19 cellular contexts compared by ENCODE assay signal in genomic region chr7:42096262-42096661, GRCh38.
DNase-seq lines count a peak whose midpoint lies in the region; TF ChIP-seq lines count a peak whose summit lies in the region.
"Had no signal": no experiment of that assay in that cellular context is flagged by ENCODE, and none has a peak within 500 bp of the region (broad histone marks: within the 10 kb centered on the region; RNA-seq: fewer than 3 reads in every experiment).

No MANE protein-coding gene starts in this region.

- no peak for TF ChIP-seq CTCF in brain (conservative IDR thresholded peaks at IDR 0.05)

- H3K4me3 Mint-ChIP-seq in brain = peak overlapping the region in 1 of 5 experiments; percentile 47
- H3K4me3 Mint-ChIP-seq: activated naive CD8-positive, alpha-beta T cell treated with anti-CD3 and anti-CD28 coated beads, Interleukin-2, amount 10 ng/mL, durations not matched to agents 7 days and 5 days; B cell; immature natural killer cell had no signal

- H3K36me3 ChIP-seq in mesodermal cell (ENCODE audit: control insufficient read depth, insufficient read depth, low read length) (peaks cover 30% of the 10 kb centered on the region), skeletal muscle satellite cell (ENCODE audit: insufficient read depth, low read length) (no peaks in the 10 kb centered on the region)
- H3K36me3 ChIP-seq: brain microvascular endothelial cell had no signal

- no peak overlapping the region for H3K4me3 ChIP-seq in mesodermal cell (ENCODE audit: extremely low read depth, insufficient read depth, low read length, poor library complexity, severe bottlenecking)
- no peak overlapping the region for H3K4me3 ChIP-seq in skeletal muscle satellite cell (ENCODE audit: low read length)
- H3K4me3 ChIP-seq: dorsolateral prefrontal cortex, lung had no signal

- H3K27me3 Mint-ChIP-seq in brain = no peaks in the 10 kb centered on the region
- H3K27me3 Mint-ChIP-seq: activated naive CD8-positive, alpha-beta T cell treated with anti-CD3 and anti-CD28 coated beads, Interleukin-2, amount 10 ng/mL, durations not matched to agents 7 days and 5 days; B cell had no signal

- peaks cover 0 to 2% (median 0%) of the 10 kb centered on the region in 5 experiments for H3K9me3 Mint-ChIP-seq in brain
- H3K9me3 Mint-ChIP-seq: activated naive CD8-positive, alpha-beta T cell treated with anti-CD3 and anti-CD28 coated beads, Interleukin-2, amount 10 ng/mL, durations not matched to agents 7 days and 5 days had no signal

- peaks cover 34% of the 10 kb centered on the region for H3K4me1 ChIP-seq in mesodermal cell (ENCODE audit: control insufficient read depth, insufficient read depth, low read length, poor library complexity, severe bottlenecking)
- H3K4me1 ChIP-seq in skeletal muscle satellite cell (ENCODE audit: control insufficient read depth, insufficient read depth, low read length) = peaks cover 24% of the 10 kb centered on the region

- 84 to 91% methylated on average over 7 of the region's 8 CpGs for WGBS in mesodermal cell (ENCODE audit: insufficient coverage in 2 of 2), 2 experiments

- H3K36me3 Mint-ChIP-seq in brain = peaks cover 30% of the 10 kb centered on the region
- H3K36me3 Mint-ChIP-seq: activated naive CD8-positive, alpha-beta T cell treated with anti-CD3 and anti-CD28 coated beads, Interleukin-2, amount 10 ng/mL, durations not matched to agents 7 days and 5 days; immature natural killer cell had no signal

- peak overlapping the region; percentile 22 to 94 (median 54) for H3K27ac Mint-ChIP-seq in brain
- H3K27ac Mint-ChIP-seq: activated naive CD8-positive, alpha-beta T cell treated with anti-CD3 and anti-CD28 coated beads, Interleukin-2, amount 10 ng/mL, durations not matched to agents 7 days and 5 days; B cell had no signal

- peaks cover 71% of the 10 kb centered on the region for H3K4me1 Mint-ChIP-seq in brain
- H3K4me1 Mint-ChIP-seq: activated naive CD8-positive, alpha-beta T cell treated with anti-CD3 and anti-CD28 coated beads, Interleukin-2, amount 10 ng/mL, durations not matched to agents 7 days and 5 days; B cell had no signal

- DNase-seq in Kasumi-1 (lab: John Stamatoyannopoulos, UW) (peak; percentile 75), NCI-H2081 (lab: John Stamatoyannopoulos, UW) (no peak), NCI-H2227 treated with DMSO at 0.1 percent for 48 hours (lab: John Stamatoyannopoulos, UW) (no peak)
- DNase-seq in stimulated activated CD4-positive, alpha-beta T cell treated with anti-CD3 and anti-CD28 coated beads, Interleukin-2, amount 100 ng/mL, for 24 hours = no peak
- DNase-seq: activated naive CD8-positive, alpha-beta T cell treated with anti-CD3 and anti-CD28 coated beads, Interleukin-2, amount 10 ng/mL, durations not matched to agents 7 days and 5 days; brain microvascular endothelial cell; dorsolateral prefrontal cortex; GDM1; immature natural killer cell; KBM-7; NCI-H526 treated with DMSO at 0.1 percent for 48 hours; SK-N-SH; stimulated activated CD4-positive, alpha-beta T cell treated with anti-CD3 and anti-CD28 coated beads, Interleukin-1b, Interleukin-23, amount 100 ng/mL, for 48 hours; T-helper 9 cell had no signal

- no peaks in the 10 kb centered on the region for H3K9me3 ChIP-seq in mesodermal cell (ENCODE audit: control insufficient read depth, low read length)
- no peaks in the 10 kb centered on the region for H3K9me3 ChIP-seq in skeletal muscle satellite cell (replicated peaks; ENCODE audit: low read length)
- H3K9me3 ChIP-seq: SK-N-SH had no signal

- H3K27me3 ChIP-seq in skeletal muscle satellite cell (ENCODE audit: control insufficient read depth, insufficient read depth, low read length) = no peaks in the 10 kb centered on the region
- H3K27me3 ChIP-seq: brain microvascular endothelial cell had no signal

- peak overlapping the region; percentile 79 for H3K27ac ChIP-seq in mesodermal cell (ENCODE audit: low read depth, low read length, severe bottlenecking)
- H3K27ac ChIP-seq: dorsolateral prefrontal cortex had no signal

- H3K4me2 ChIP-seq in skeletal muscle satellite cell (ENCODE audit: low read length) = peak overlapping the region; percentile 25
- H3K4me2 ChIP-seq: SK-N-SH had no signal

- H3K9ac ChIP-seq in skeletal muscle satellite cell (ENCODE audit: low read depth, low read length) = no peak overlapping the region
- H3K9ac ChIP-seq: SK-N-SH had no signal

Comparison
In these comparisons a context has a peak if more than half of its experiments do, and no peak if none do; other contexts are left out.
1. DNase-seq: peak in Kasumi-1 (2 of 2); none in stimulated activated CD4-positive, alpha-beta T cell treated with anti-CD3 and anti-CD28 coated beads, Interleukin-2, amount 100 ng/mL, for 24 hours (0 of 2), NCI-H2081 (0 of 2) and NCI-H2227 treated with DMSO at 0.1 percent for 48 hours (single experiment).